In genomic region chr11:44601471-44602370, GRCh38 we compare ENCODE assay signal across 8 cellular contexts. TPM values are rescaled to one million over a fixed set of nuclear protein-coding genes. Genes with fewer than 3 reads are reported as not detected.
DNase-seq lines count a peak whose midpoint lies in the region; ATAC-seq and TF ChIP-seq lines count a peak whose summit lies in the region.

No MANE protein-coding gene starts in this region.

- ATAC-seq in GM18907 (IDR thresholded peaks at IDR 0.05; ENCODE audit: unreplicated experiment) (peak; percentile 60), HG02588 (IDR thresholded peaks at IDR 0.05; ENCODE audit: unreplicated experiment) (peak; percentile 38), T-helper 17 cell (no peak), GM21526 (IDR thresholded peaks at IDR 0.05; ENCODE audit: low FRiP score, unreplicated experiment) (no peak), SK-N-SH treated with all-trans-retinoic acid at 6 μM for 48 hours (no peak)

- no peaks in the 10 kb centered on the region for H3K27me3 Mint-ChIP-seq in T-helper 17 cell

- H3K27ac Mint-ChIP-seq in T-helper 17 cell = peak overlapping the region; percentile 97

- intact Hi-C loops in spleen (cut with DNase I; ENCODE audit: low total_unique reads) = loop anchor here (5.0 kb wide), 1 partner anchor 34 kb away; the partner anchor contains the start of gene CD82

- H3K36me3 ChIP-seq in spleen = peaks cover 0 to 91% (median 9%) of the 10 kb centered on the region in 6 donors

- peaks cover 8% of the 10 kb centered on the region for H3K36me3 Mint-ChIP-seq in T-helper 17 cell (ENCODE audit: low read depth)

- no peak for TF ChIP-seq CTCF in spleen (IDR thresholded peaks at IDR 0.05 in 8 of 11, conservative IDR thresholded peaks at IDR 0.05 in 3 of 11)

- DNase-seq in T-helper 17 cell (no peak), spleen (peak; percentile 82), NCI-H2029 treated with DMSO at 0.1 percent for 48 hours (lab: John Stamatoyannopoulos, UW) (no peak), NCI-H2227 treated with DMSO at 0.1 percent for 48 hours (lab: John Stamatoyannopoulos, UW) (no peak)

- H3K27ac ChIP-seq in spleen = peak overlapping the region in 7 of 8 donors; percentile 23 to 87 (median 66)

- 65 to 76% (median 65%) methylated on average over 14 of the region's 14 CpGs for WGBS in spleen, 5 donors

- H3K4me3 Mint-ChIP-seq in T-helper 17 cell = no peak overlapping the region

- no peak for TF ChIP-seq POLR2A in spleen (IDR thresholded peaks at IDR 0.05)

- no peaks in the 10 kb centered on the region for H3K27me3 ChIP-seq in spleen (replicated peaks in 1 of 7)

- H3K4me3 ChIP-seq in spleen = peak overlapping the region in 1 of 8 donors; percentile 7

- H3K4me1 Mint-ChIP-seq in T-helper 17 cell = peaks cover 35% of the 10 kb centered on the region

- peaks cover 29 to 87% (median 71%) of the 10 kb centered on the region in 6 donors for H3K4me1 ChIP-seq in spleen

- no peaks in the 10 kb centered on the region for H3K9me3 ChIP-seq in T-helper 17 cell (ENCODE audit: control insufficient read depth, low read length, poor library complexity, severe bottlenecking)
- no peaks in the 10 kb centered on the region for H3K9me3 ChIP-seq in spleen

TF ChIP-seq in SK-N-SH treated with all-trans-retinoic acid at 6 μM for 48 hours, 23 proteins besides CTCF, POLR2A, EP300 and RAD21:
- TF ChIP-seq ZC3H10 (CRISPR knock-in tag; IDR thresholded peaks at IDR 0.05) (no peak), CSRNP3 (CRISPR knock-in tag; IDR thresholded peaks at IDR 0.05) (no peak), ZFP3 (CRISPR knock-in tag; IDR thresholded peaks at IDR 0.05) (no peak), GLIS3 (CRISPR knock-in tag; IDR thresholded peaks at IDR 0.05) (no peak), TCF4 (CRISPR knock-in tag; IDR thresholded peaks at IDR 0.05; ENCODE audit: borderline replicate concordance) (no peak), ZFP30 (CRISPR knock-in tag; IDR thresholded peaks at IDR 0.05) (no peak), RARB (CRISPR knock-in tag; IDR thresholded peaks at IDR 0.05) (no peak), ZNF565 (CRISPR knock-in tag; conservative IDR thresholded peaks at IDR 0.05; ENCODE audit: low read depth) (no peak)
- TF ChIP-seq, protein P1, sequence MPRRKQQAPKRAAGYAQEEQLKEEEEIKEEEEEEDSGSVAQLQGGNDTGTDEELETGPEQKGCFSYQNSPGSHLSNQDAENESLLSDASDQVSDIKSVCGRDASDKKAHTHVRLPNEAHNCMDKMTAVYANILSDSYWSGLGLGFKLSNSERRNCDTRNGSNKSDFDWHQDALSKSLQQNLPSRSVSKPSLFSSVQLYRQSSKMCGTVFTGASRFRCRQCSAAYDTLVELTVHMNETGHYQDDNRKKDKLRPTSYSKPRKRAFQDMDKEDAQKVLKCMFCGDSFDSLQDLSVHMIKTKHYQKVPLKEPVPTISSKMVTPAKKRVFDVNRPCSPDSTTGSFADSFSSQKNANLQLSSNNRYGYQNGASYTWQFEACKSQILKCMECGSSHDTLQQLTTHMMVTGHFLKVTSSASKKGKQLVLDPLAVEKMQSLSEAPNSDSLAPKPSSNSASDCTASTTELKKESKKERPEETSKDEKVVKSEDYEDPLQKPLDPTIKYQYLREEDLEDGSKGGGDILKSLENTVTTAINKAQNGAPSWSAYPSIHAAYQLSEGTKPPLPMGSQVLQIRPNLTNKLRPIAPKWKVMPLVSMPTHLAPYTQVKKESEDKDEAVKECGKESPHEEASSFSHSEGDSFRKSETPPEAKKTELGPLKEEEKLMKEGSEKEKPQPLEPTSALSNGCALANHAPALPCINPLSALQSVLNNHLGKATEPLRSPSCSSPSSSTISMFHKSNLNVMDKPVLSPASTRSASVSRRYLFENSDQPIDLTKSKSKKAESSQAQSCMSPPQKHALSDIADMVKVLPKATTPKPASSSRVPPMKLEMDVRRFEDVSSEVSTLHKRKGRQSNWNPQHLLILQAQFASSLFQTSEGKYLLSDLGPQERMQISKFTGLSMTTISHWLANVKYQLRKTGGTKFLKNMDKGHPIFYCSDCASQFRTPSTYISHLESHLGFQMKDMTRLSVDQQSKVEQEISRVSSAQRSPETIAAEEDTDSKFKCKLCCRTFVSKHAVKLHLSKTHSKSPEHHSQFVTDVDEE (CRISPR knock-in tag; IDR thresholded peaks at IDR 0.05) = no peak

RNA-seq across cellular contexts. Expression of gene CD82, which starts 36.3 kb away (rescaled TPM):
- 100 to 1,000 TPM; 112 to 146 TPM for total RNA-seq in T-helper 17 cell
- 100 to 1,000 TPM in 4 of 7 donors, 10 to 100 TPM in 3; 65.3 to 174 (median 125) TPM for total RNA-seq in spleen
- polyA plus RNA-seq in spleen = 100 to 1,000 TPM in 1 of 3 donors, 10 to 100 TPM in 2; 27.8 to 111 (median 35.3) TPM

Comparison
In these comparisons a context has a peak if more than half of its experiments do, and no peak if none do; other contexts are left out.
1. ATAC-seq: peak in GM18907 (single experiment) and HG02588 (single experiment); none in T-helper 17 cell (single experiment), GM21526 (single experiment) and SK-N-SH treated with all-trans-retinoic acid at 6 μM for 48 hours (single experiment).